Comparison of ENCODE assay signal across 26 cellular contexts in the genomic region with DNA sequence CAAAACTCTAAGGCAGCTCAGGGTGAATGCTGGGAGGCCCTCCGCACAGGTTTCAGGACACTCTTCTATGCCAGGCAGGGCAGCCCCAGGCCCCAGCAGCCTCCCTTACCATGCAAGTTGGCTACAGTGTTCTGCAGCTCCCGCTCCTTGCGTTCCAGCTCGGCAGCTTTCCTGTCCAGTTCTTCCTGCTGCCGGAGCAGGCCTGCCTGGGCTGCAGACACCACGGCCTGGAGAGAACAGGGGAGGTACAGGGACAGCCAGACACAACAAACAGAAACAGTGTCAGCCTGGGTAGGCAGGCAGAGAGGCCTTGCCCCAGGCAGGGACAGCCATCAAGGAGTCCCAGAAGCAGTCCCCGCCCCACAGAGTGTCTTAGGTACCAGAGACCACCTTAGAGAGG. TPM values are rescaled to one million over a fixed set of nuclear protein-coding genes. Genes with fewer than 3 reads are reported as not detected.
DNase-seq lines count a peak whose midpoint lies in the region; ATAC-seq and TF ChIP-seq lines count a peak whose summit lies in the region.
"Had no signal": no experiment of that assay in that cellular context is flagged by ENCODE, and none has a peak within 500 bp of the region (broad histone marks: within the 10 kb centered on the region; RNA-seq: fewer than 3 reads in every experiment).

No MANE protein-coding gene starts in this region.

- H4K20me1 ChIP-seq in OCI-LY3 (ENCODE audit: insufficient read depth, low read length), result no peaks in the 10 kb centered on the region

- H2AFZ ChIP-seq in OCI-LY3 (ENCODE audit: low read depth, low read length), result no peak overlapping the region

- H3K27me3 Mint-ChIP-seq in activated naive CD8-positive, alpha-beta T cell treated with anti-CD3 and anti-CD28 coated beads, Interleukin-2, amount 10 ng/mL, durations not matched to agents 7 days and 5 days, result no peaks in the 10 kb centered on the region
- no peaks in the 10 kb centered on the region for H3K27me3 Mint-ChIP-seq in activated naive CD8-positive, alpha-beta T cell treated with anti-CD3 and anti-CD28 coated beads for 36 hours
- no peaks in the 10 kb centered on the region for H3K27me3 Mint-ChIP-seq in memory B cell
- H3K27me3 Mint-ChIP-seq: CD4-positive, CD25-positive, alpha-beta regulatory T cell; T-cell had no signal

- peaks cover 46% of the 10 kb centered on the region for H3K79me2 ChIP-seq in OCI-LY3 (ENCODE audit: low read length)

- no peak overlapping the region for H3K4me3 Mint-ChIP-seq in activated naive CD8-positive, alpha-beta T cell treated with anti-CD3 and anti-CD28 coated beads, Interleukin-2, amount 10 ng/mL, durations not matched to agents 7 days and 5 days
- no peak overlapping the region for H3K4me3 Mint-ChIP-seq in activated naive CD8-positive, alpha-beta T cell treated with anti-CD3 and anti-CD28 coated beads for 36 hours
- H3K4me3 Mint-ChIP-seq in memory B cell, result no peak overlapping the region
- H3K4me3 Mint-ChIP-seq: CD4-positive, CD25-positive, alpha-beta regulatory T cell; T-cell had no signal

- no peaks in the 10 kb centered on the region for H3K27me3 ChIP-seq in OCI-LY3 (ENCODE audit: low read depth, low read length)
- H3K27me3 ChIP-seq: BLaER1 had no signal

- ATAC-seq in activated naive CD8-positive, alpha-beta T cell treated with anti-CD3 and anti-CD28 coated beads, Interleukin-2, amount 10 ng/mL, durations not matched to agents 7 days and 5 days (ENCODE audit: low read depth), result no peak
- ATAC-seq in memory B cell (ENCODE audit: low read depth), result no peak
- ATAC-seq in stimulated activated naive CD8-positive, alpha-beta T cell treated with anti-CD3 and anti-CD28 coated beads, Interleukin-15, Interleukin-2, amounts not matched to agents 100 U/mL and 50 U/mL, for 24 hours, result peak; percentile 33
- ATAC-seq in HG03354 (IDR thresholded peaks at IDR 0.05; ENCODE audit: poor library complexity, severe bottlenecking, unreplicated experiment), result no peak
- no peak for ATAC-seq in GM21576 (IDR thresholded peaks at IDR 0.05; ENCODE audit: unreplicated experiment)
- ATAC-seq: T-cell had no signal

- POLR2A ChIA-PET in activated naive CD8-positive, alpha-beta T cell treated with anti-CD3 and anti-CD28 coated beads, Interleukin-2, amount 10 ng/mL, durations not matched to agents 7 days and 5 days (lab: Charles Lee), result interaction anchor here (0.6 kb wide), 1 partner anchor 25 kb away, joined by 4 read pairs; no protein-coding TSS in a partner anchor

- peaks cover 60% of the 10 kb centered on the region for H3K36me3 ChIP-seq in OCI-LY3 (replicated peaks; ENCODE audit: low read depth, low read length)

- no peak overlapping the region for H3K4me2 ChIP-seq in OCI-LY3 (ENCODE audit: low read length)
- H3K4me2 ChIP-seq: BLaER1 had no signal

- no peak overlapping the region for H3K9ac ChIP-seq in OCI-LY3 (ENCODE audit: low read length)

- no peak overlapping the region for H3K4me3 ChIP-seq in OCI-LY3 (ENCODE audit: low read length)
- H3K4me3 ChIP-seq: BLaER1 had no signal

- H3K4me1 ChIP-seq in OCI-LY3 (ENCODE audit: low read length), result peaks cover 48% of the 10 kb centered on the region

- no peaks in the 10 kb centered on the region for H3K9me3 Mint-ChIP-seq in activated naive CD8-positive, alpha-beta T cell treated with anti-CD3 and anti-CD28 coated beads, Interleukin-2, amount 10 ng/mL, durations not matched to agents 7 days and 5 days
- H3K9me3 Mint-ChIP-seq in activated naive CD8-positive, alpha-beta T cell treated with anti-CD3 and anti-CD28 coated beads for 36 hours, result no peaks in the 10 kb centered on the region
- H3K9me3 Mint-ChIP-seq in memory B cell, result no peaks in the 10 kb centered on the region
- H3K9me3 Mint-ChIP-seq: T-cell had no signal

- peaks cover 8% of the 10 kb centered on the region for H3K4me1 Mint-ChIP-seq in activated naive CD8-positive, alpha-beta T cell treated with anti-CD3 and anti-CD28 coated beads, Interleukin-2, amount 10 ng/mL, durations not matched to agents 7 days and 5 days
- H3K4me1 Mint-ChIP-seq in activated naive CD8-positive, alpha-beta T cell treated with anti-CD3 and anti-CD28 coated beads for 36 hours, result peaks cover 7% of the 10 kb centered on the region
- peaks cover 13% of the 10 kb centered on the region for H3K4me1 Mint-ChIP-seq in memory B cell

- no peaks in the 10 kb centered on the region for H3K9me3 ChIP-seq in OCI-LY3 (ENCODE audit: insufficient read depth, low read length)
- H3K9me3 ChIP-seq: BLaER1 had no signal

- H3K27ac Mint-ChIP-seq in activated naive CD8-positive, alpha-beta T cell treated with anti-CD3 and anti-CD28 coated beads, Interleukin-2, amount 10 ng/mL, durations not matched to agents 7 days and 5 days, result peak overlapping the region; percentile 38
- H3K27ac Mint-ChIP-seq in activated naive CD8-positive, alpha-beta T cell treated with anti-CD3 and anti-CD28 coated beads for 36 hours, result no peak overlapping the region
- H3K27ac Mint-ChIP-seq in memory B cell, result peak overlapping the region; percentile 3
- H3K27ac Mint-ChIP-seq: CD4-positive, CD25-positive, alpha-beta regulatory T cell had no signal

- TF ChIP-seq CTCF in OCI-LY3 (IDR thresholded peaks at IDR 0.05; ENCODE audit: low read depth, low read length), result no peak

- peaks cover 33% of the 10 kb centered on the region for H3K36me3 Mint-ChIP-seq in activated naive CD8-positive, alpha-beta T cell treated with anti-CD3 and anti-CD28 coated beads, Interleukin-2, amount 10 ng/mL, durations not matched to agents 7 days and 5 days
- H3K36me3 Mint-ChIP-seq in activated naive CD8-positive, alpha-beta T cell treated with anti-CD3 and anti-CD28 coated beads for 36 hours, result peaks cover 11% of the 10 kb centered on the region
- peaks cover 21% of the 10 kb centered on the region for H3K36me3 Mint-ChIP-seq in memory B cell

- DNase-seq in activated naive CD8-positive, alpha-beta T cell treated with anti-CD3 and anti-CD28 coated beads, Interleukin-2, amount 10 ng/mL, durations not matched to agents 7 days and 5 days, result no peak
- no peak for DNase-seq in activated naive CD8-positive, alpha-beta T cell treated with anti-CD3 and anti-CD28 coated beads for 36 hours
- DNase-seq in memory B cell (ENCODE audit: low spot score in 2 of 2) (no peak), NCI-H748 treated with DMSO at 0.1 percent for 48 hours (lab: John Stamatoyannopoulos, UW) (no peak)
- no peak for DNase-seq in stimulated activated naive CD8-positive, alpha-beta T cell treated with anti-CD3 and anti-CD28 coated beads, Interleukin-15, Interleukin-2, amounts not matched to agents 100 U/mL and 50 U/mL, for 24 hours
- DNase-seq: CD4-positive, CD25-positive, alpha-beta regulatory T cell; COR-L47; DMS53; KBM-7; NCI-H1105 treated with DMSO at 0.1 percent for 48 hours; NCI-H146; NCI-H1930; NCI-H2107; NCI-H446 treated with DMSO at 0.1 percent for 48 hours; NCI-H526; SHP77; T-cell had no signal

- 0 out of 2 replicates have a peak overlapping the region, but pooled peaks have one; percentile 83 for H3K27ac ChIP-seq in OCI-LY3 (ENCODE audit: low read length)

RNA-seq across cellular contexts. Expression of a gene that starts 9.0 kb away (rescaled TPM):
- total RNA-seq in activated naive CD8-positive, alpha-beta T cell treated with anti-CD3 and anti-CD28 coated beads, Interleukin-2, amount 10 ng/mL, durations not matched to agents 7 days and 5 days, result 10 to 100 TPM; 59.9 to 60.4 TPM
- total RNA-seq in activated naive CD8-positive, alpha-beta T cell treated with anti-CD3 and anti-CD28 coated beads for 36 hours, result 10 to 100 TPM; 41.1 to 49.9 TPM

RNA-seq across cellular contexts. Expression of a gene that starts 21.2 kb away (rescaled TPM):
- 100 to 1,000 TPM; 100 to 103 TPM for total RNA-seq in activated naive CD8-positive, alpha-beta T cell treated with anti-CD3 and anti-CD28 coated beads, Interleukin-2, amount 10 ng/mL, durations not matched to agents 7 days and 5 days
- 10 to 100 TPM; 57.5 to 59.6 TPM for total RNA-seq in activated naive CD8-positive, alpha-beta T cell treated with anti-CD3 and anti-CD28 coated beads for 36 hours

RNA-seq across cellular contexts. Expression of a gene that starts 25.5 kb away (rescaled TPM):
- total RNA-seq in activated naive CD8-positive, alpha-beta T cell treated with anti-CD3 and anti-CD28 coated beads, Interleukin-2, amount 10 ng/mL, durations not matched to agents 7 days and 5 days, result under 1 TPM; 0.17 to 0.28 TPM
- under 1 TPM in 1 of 2 experiments, not detected in 1; 0.19 TPM for total RNA-seq in activated naive CD8-positive, alpha-beta T cell treated with anti-CD3 and anti-CD28 coated beads for 36 hours
- total RNA-seq: Daoy, LHCN-M2, MCF 10A, RPMI7951, SK-MEL-5 had no signal

RNA-seq across cellular contexts. Expression of a gene that starts 37.9 kb away (rescaled TPM):
- total RNA-seq in activated naive CD8-positive, alpha-beta T cell treated with anti-CD3 and anti-CD28 coated beads, Interleukin-2, amount 10 ng/mL, durations not matched to agents 7 days and 5 days, result 10 to 100 TPM; 68.7 to 72.9 TPM
- 10 to 100 TPM; 71.4 to 73.2 TPM for total RNA-seq in activated naive CD8-positive, alpha-beta T cell treated with anti-CD3 and anti-CD28 coated beads for 36 hours

RNA-seq across cellular contexts. Expression of a gene that starts 39.3 kb away (rescaled TPM):
- under 1 TPM; 0.36 to 0.37 TPM for total RNA-seq in activated naive CD8-positive, alpha-beta T cell treated with anti-CD3 and anti-CD28 coated beads, Interleukin-2, amount 10 ng/mL, durations not matched to agents 7 days and 5 days
- under 1 TPM; 0.14 to 0.33 TPM for total RNA-seq in activated naive CD8-positive, alpha-beta T cell treated with anti-CD3 and anti-CD28 coated beads for 36 hours
- total RNA-seq: CD4-positive, CD25-positive, alpha-beta regulatory T cell; Daoy; RPMI7951; SK-MEL-5 had no signal
